8 cellular contexts compared by ENCODE assay signal in genomic region chr22:39502789-39503464, GRCh38. TPM values are rescaled to one million over a fixed set of nuclear protein-coding genes. Genes with fewer than 3 reads are reported as not detected.
A peak's percentile ranks its signal among the peaks of the same experiment; 100 is the strongest.
DNase-seq lines count a peak whose midpoint lies in the region; ATAC-seq and TF ChIP-seq lines count a peak whose summit lies in the region.

No MANE protein-coding gene starts in this region.

- H2AFZ ChIP-seq in HCT116 (ENCODE audit: low read depth, low read length, poor library complexity, severe bottlenecking), result no peak overlapping the region

- ATAC-seq in HCT116, result no peak
- ATAC-seq in GM19035 (IDR thresholded peaks at IDR 0.05; ENCODE audit: unreplicated experiment), result no peak
- ATAC-seq in GM21619 (IDR thresholded peaks at IDR 0.05; ENCODE audit: unreplicated experiment), result no peak

- H3K9me3 ChIP-seq in HCT116 (ENCODE audit: control insufficient read depth in 1 of 2, insufficient read depth in 1 of 2, low read depth in 1 of 2, low read length in 2 of 2) (no peaks in the 10 kb centered on the region), SJSA1 (replicated peaks) (no peaks in the 10 kb centered on the region)

- CTCF ChIA-PET in HCT116 (lab: Charles Lee), result interaction anchor here (0.8 to 2.7 kb wide), 3 partner anchors 11 to 26 kb away, joined by 3 to 19 read pairs (median 8); partner anchors contain the start of gene ATF4

- H4K20me1 ChIP-seq in HCT116 (ENCODE audit: insufficient read depth), result no peaks in the 10 kb centered on the region; the same call in 1 of the 2 replicates

- H3K9ac ChIP-seq in HCT116 (ENCODE audit: low read length), result peak overlapping the region; percentile 96

- H3K4me1 ChIP-seq in HCT116 (ENCODE audit: control insufficient read depth in 1 of 2, insufficient read depth in 2 of 2, low read length in 2 of 2), result peaks cover 16 to 26% of the 10 kb centered on the region in 2 experiments
- peaks cover 14% of the 10 kb centered on the region for H3K4me1 ChIP-seq in SJSA1 (replicated peaks)

- TF ChIP-seq CTCF in HCT116 (IDR thresholded peaks at IDR 0.05 in 2 of 3, conservative IDR thresholded peaks at IDR 0.05 in 1 of 3; ENCODE audit: borderline replicate concordance in 1 of 3, insufficient read depth in 1 of 3, low read depth in 2 of 3, low read length in 2 of 3) (no peak), fibroblast of pulmonary artery (IDR thresholded peaks at IDR 0.05; ENCODE audit: low read length, missing control alignments) (no peak)

- peak overlapping the region; percentile 92 to 97 for H3K4me3 ChIP-seq in HCT116 (replicated peaks in 1 of 2; ENCODE audit: low read depth in 1 of 2, low read length in 2 of 2)
- peak overlapping the region; percentile 84 for H3K4me3 ChIP-seq in SJSA1
- H3K4me3 ChIP-seq in fibroblast of pulmonary artery (replicated peaks; ENCODE audit: low read depth, low read length), result peak overlapping the region; percentile 84
- peak overlapping the region; percentile 81 for H3K4me3 ChIP-seq in skeletal muscle cell (ENCODE audit: low read depth, low read length)

- RAD21 ChIA-PET in HCT116 (lab: Charles Lee; ENCODE audit: low non-redundant PET in 1 of 2, low total read pairs in 2 of 2, uncharacterized antibody in 2 of 2, unreplicated experiment in 2 of 2), result interaction anchor here in 1 of 2 experiments (0.9 kb wide), 1 partner anchor 17 kb away, joined by 3 read pairs; no protein-coding TSS in a partner anchor

- no peak for TF ChIP-seq RAD21 in HCT116 (IDR thresholded peaks at IDR 0.05; ENCODE audit: low read depth)

- H3K27me3 ChIP-seq in HCT116 (ENCODE audit: insufficient read depth, low read length), result no peaks in the 10 kb centered on the region
- H3K27me3 ChIP-seq in SJSA1 (replicated peaks), result no peaks in the 10 kb centered on the region

- intact Hi-C loops in HCT116 (cut with micrococcal nuclease), result loop anchor here (2.0 kb wide), 1 partner anchor 18 kb away; the partner anchor contains the start of gene ATF4

- DNase-seq in HCT116 (ENCODE audit: low read depth, low spot score) (no peak), SJSA1 (ENCODE audit: low read depth in 1 of 2, low spot score in 2 of 2) (peak in 1 of 2 experiments; percentile 21), fibroblast of pulmonary artery (ENCODE audit: low read depth) (no peak), skeletal muscle cell (ENCODE audit: low read depth) (no peak), HuH-7 (ENCODE audit: low spot score) (no peak)
- no peak for DNase-seq in stimulated activated CD4-positive, alpha-beta T cell treated with anti-CD3 and anti-CD28 coated beads, Interleukin-4, amount 100 ng/mL, for 1 hour

- H3K79me2 ChIP-seq in HCT116 (ENCODE audit: insufficient read depth, low read length), result peaks cover 58% of the 10 kb centered on the region

- H3K36me3 ChIP-seq in HCT116 (ENCODE audit: control insufficient read depth in 1 of 2, insufficient read depth in 2 of 2, low read length in 2 of 2) (peaks cover 25 to 38% of the 10 kb centered on the region in 2 experiments), SJSA1 (peaks cover 49% of the 10 kb centered on the region)

- H3K4me2 ChIP-seq in HCT116 (ENCODE audit: low read length), result peak overlapping the region; percentile 80

- H3K9me2 ChIP-seq in HCT116 (ENCODE audit: insufficient read depth), result no peaks in the 10 kb centered on the region

- POLR2A ChIA-PET in HCT116 (lab: Charles Lee), result interaction anchor here (0.7 to 4.2 kb wide), 4 partner anchors 11 to 183 kb away, joined by 3 to 37 read pairs (median 5); partner anchors contain the start of genes ATF4 and RPL3

- H3K27ac ChIP-seq in HCT116 (ENCODE audit: low read depth, low read length) (peak overlapping the region; percentile 70), SJSA1 (peak overlapping the region; percentile 24)

- TF ChIP-seq POLR2A in HCT116 (IDR thresholded peaks at IDR 0.05; ENCODE audit: borderline replicate concordance, extremely low read depth, insufficient read depth, insufficient read length), result no peak

- BruUV-seq in HCT116 (replicated peaks; lab: Mats Ljungman, UMichigan), result TSS peak; percentile 48

TF ChIP-seq in HCT116, 20 proteins besides CTCF, POLR2A, EP300 and RAD21:
- no peak for TF ChIP-seq ATF3 (IDR thresholded peaks at IDR 0.05)
- no peak for TF ChIP-seq ZFX (IDR thresholded peaks at IDR 0.05)
- no peak for TF ChIP-seq ELF1 (IDR thresholded peaks at IDR 0.05; ENCODE audit: borderline replicate concordance, low read depth)
- TF ChIP-seq EZH2 (IDR thresholded peaks at IDR 0.05), result no peak
- TF ChIP-seq SIN3A (IDR thresholded peaks at IDR 0.05; ENCODE audit: low read depth), result no peak
- TF ChIP-seq ZBTB33 (IDR thresholded peaks at IDR 0.05; ENCODE audit: extremely low read depth, insufficient replicate concordance, low read length), result no peak
- no peak for TF ChIP-seq ZNF274 (IDR thresholded peaks at IDR 0.05; ENCODE audit: low read depth, low read length)
- TF ChIP-seq TCF7L2 (IDR thresholded peaks at IDR 0.05; ENCODE audit: borderline replicate concordance, extremely low read depth, insufficient read depth, insufficient read length), result no peak
- TF ChIP-seq MAX (IDR thresholded peaks at IDR 0.05), result no peak
- no peak for TF ChIP-seq YY1 (IDR thresholded peaks at IDR 0.05; ENCODE audit: extremely low read depth, insufficient replicate concordance, low read depth, low read length)
- no peak for TF ChIP-seq CBX3 (IDR thresholded peaks at IDR 0.05; ENCODE audit: low read depth)
- no peak for TF ChIP-seq SP1 (IDR thresholded peaks at IDR 0.05; ENCODE audit: low read depth)
- TF ChIP-seq JUND (IDR thresholded peaks at IDR 0.05), result no peak
- TF ChIP-seq EGR1 (IDR thresholded peaks at IDR 0.05; ENCODE audit: low read depth), result no peak
- TF ChIP-seq SRF (IDR thresholded peaks at IDR 0.05; ENCODE audit: low read depth), result no peak

RNA-seq across cellular contexts. Expression of gene MIEF1, which starts 0.8 kb away (rescaled TPM):
- 42.8 TPM for total RNA-seq in HCT116 (2021; ENCODE audit: unreplicated experiment)
- 23.4 and 23.7 TPM in 2 replicates for polyA plus RNA-seq in HCT116 (2012)
- total RNA-seq in SJSA1 (2014; rRNA removed; shearing (Covaris generic)), result 20.9 and 22.9 TPM in 2 replicates

RNA-seq across cellular contexts. Expression of gene ATF4, which starts 17.4 kb away (rescaled TPM):
- total RNA-seq in HCT116 (2021; ENCODE audit: unreplicated experiment), result 608 TPM
- 588 and 690 TPM in 2 replicates for polyA plus RNA-seq in HCT116 (2012)
- total RNA-seq in SJSA1 (2014; rRNA removed; shearing (Covaris generic)), result 225 and 281 TPM in 2 replicates

RNA-seq across cellular contexts. Expression of gene RPS19BP1, which starts 29.6 kb away (rescaled TPM):
- total RNA-seq in HCT116 (2021; ENCODE audit: unreplicated experiment), result 80.4 TPM
- polyA plus RNA-seq in HCT116 (2012), result 69.1 and 86.9 TPM in 2 replicates
- 177 and 263 TPM in 2 replicates for total RNA-seq in SJSA1 (2014; rRNA removed; shearing (Covaris generic))

RNA-seq across cellular contexts. Expression of gene MGAT3, which starts 46.1 kb away (rescaled TPM):
- 0.20 TPM for total RNA-seq in HCT116 (2021; ENCODE audit: unreplicated experiment)
- polyA plus RNA-seq in HCT116 (2012), result not detected in 2 replicates
- 3.9 and 4.3 TPM in 2 replicates for total RNA-seq in SJSA1 (2014; rRNA removed; shearing (Covaris generic))
